Comparison of ENCODE assay signal across 9 cellular contexts in the genomic region with DNA sequence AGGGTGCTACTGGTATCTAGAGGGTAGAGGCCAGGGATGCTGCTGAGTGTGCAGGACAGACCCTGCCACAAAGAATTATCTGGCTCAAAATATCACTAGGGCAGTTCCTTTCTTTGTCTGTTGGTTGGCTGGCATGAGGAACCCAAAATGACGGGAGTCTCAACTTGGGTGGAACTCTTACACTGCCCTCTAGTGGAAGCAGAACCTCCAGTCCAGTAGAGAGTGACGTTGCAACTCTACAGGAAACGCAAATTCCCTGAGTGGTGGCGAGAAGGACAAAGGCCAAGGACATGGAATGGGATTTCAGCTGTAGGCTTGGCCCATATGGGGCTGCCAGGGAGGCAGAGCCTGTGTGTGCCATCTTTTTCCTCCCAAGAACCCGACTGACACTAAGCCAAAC. TPM values are rescaled to one million over a fixed set of nuclear protein-coding genes. Genes with fewer than 3 reads are reported as not detected.
DNase-seq lines count a peak whose midpoint lies in the region; ATAC-seq and TF ChIP-seq lines count a peak whose summit lies in the region.
"Had no signal": no experiment of that assay in that cellular context is flagged by ENCODE, and none has a peak within 500 bp of the region (broad histone marks: within the 10 kb centered on the region; RNA-seq: fewer than 3 reads in every experiment).

No MANE protein-coding gene starts in this region.

- ATAC-seq in HG03378 (IDR thresholded peaks at IDR 0.05; ENCODE audit: unreplicated experiment) (no peak), HG03095 (IDR thresholded peaks at IDR 0.05; ENCODE audit: unreplicated experiment) (no peak), HG02759 (IDR thresholded peaks at IDR 0.05; ENCODE audit: unreplicated experiment) (no peak)

- peak; percentile 17 for TF ChIP-seq CTCF in AG09309 (IDR thresholded peaks at IDR 0.05; ENCODE audit: control insufficient read depth, insufficient read depth, low read depth, low read length, missing control alignments)
- TF ChIP-seq CTCF in GM12875 (IDR thresholded peaks at IDR 0.05; ENCODE audit: borderline replicate concordance, insufficient read depth, low read depth, low read length) = peak; percentile 68

- DNase-seq in AG09309 (ENCODE audit: low read depth) = no peak
- peak; percentile 42 for DNase-seq in RPMI7951 (ENCODE audit: low read depth)
- peak; percentile 69 for DNase-seq in iPS-NIHi11 (ENCODE audit: low spot score)
- DNase-seq in dedifferentiated amniotic fluid mesenchymal stem cell (ENCODE audit: extremely low spot score) = no peak
- DNase-seq: stimulated activated CD8-positive, alpha-beta memory T cell treated with anti-CD3 and anti-CD28 coated beads, Interleukin-4, amount 100 ng/mL, for 48 hours had no signal

- H3K4me3 ChIP-seq in AG09309 (ENCODE audit: control insufficient read depth, low read depth, low read length) (no peak overlapping the region), GM12875 (ENCODE audit: low read depth, low read length) (no peak overlapping the region)

RNA-seq across cellular contexts. Expression of gene COPS8, which starts 47.1 kb away (rescaled TPM):
- total RNA-seq in RPMI7951 (2014; rRNA removed; shearing (Covaris generic)) = 261 and 316 TPM in 2 replicates

Comparison
In these comparisons a context has a peak if more than half of its experiments do, and no peak if none do; other contexts are left out.
1. DNase-seq: peak in RPMI7951 (single experiment) and iPS-NIHi11 (single experiment); none in AG09309 (single experiment) and dedifferentiated amniotic fluid mesenchymal stem cell (single experiment).